In genomic region chr13:84191199-84191598, GRCh38 we compare ENCODE assay signal across 26 cellular contexts.
"Had no signal": no experiment of that assay in that cellular context is flagged by ENCODE, and none has a peak within 500 bp of the region (broad histone marks: within the 10 kb centered on the region; RNA-seq: fewer than 3 reads in every experiment).

No MANE protein-coding gene starts in this region.

- H3K4me1 Mint-ChIP-seq: central memory CD8-positive, alpha-beta T cell; nephron had no signal

- DNase-seq: activated CD4-positive, alpha-beta T cell treated with anti-CD3 and anti-CD28 coated beads for 1 hour; activated CD4-positive, alpha-beta T cell treated with anti-CD3 and anti-CD28 coated beads, Interleukin-2, amount 50 U/mL, for 4 hours; activated CD8-positive, alpha-beta memory T cell treated with anti-CD3 and anti-CD28 coated beads, Interleukin-2, amount 50 U/mL, for 48 hours; activated naive CD4-positive, alpha-beta T cell; activated T-cell treated with anti-CD3 and anti-CD28 coated beads, Interleukin-2, amount 50 U/mL, for 4 hours; colonic mucosa; dorsolateral prefrontal cortex; effector memory CD8-positive, alpha-beta T cell; gastrocnemius medialis; hippocampal formation; left ventricle myocardium superior; mammary epithelial cell; occipital lobe; posterior cingulate gyrus; stimulated activated CD4-positive, alpha-beta T cell treated with anti-CD3 and anti-CD28 coated beads, Interleukin-4, amount 100 ng/mL, for 24 hours; stimulated activated naive CD4-positive, alpha-beta T cell treated with Interleukin-2 at 50 U/mL for 16 hours had no signal

- FAIRE-seq: endothelial cell of umbilical vein, islet of Langerhans had no signal

- H3K9me3 ChIP-seq: breast epithelium, colonic mucosa, gastrocnemius medialis had no signal

- H3K9me3 Mint-ChIP-seq: central memory CD8-positive, alpha-beta T cell; effector memory CD8-positive, alpha-beta T cell; nephron; type B pancreatic cell had no signal

- H3K4me3 ChIP-seq: breast epithelium, colonic mucosa, dorsolateral prefrontal cortex, gastrocnemius medialis, thoracic aorta had no signal

- H3K4me1 ChIP-seq: breast epithelium, colonic mucosa, gastrocnemius medialis had no signal

- H3K27me3 ChIP-seq: breast epithelium, colonic mucosa, dorsolateral prefrontal cortex, gastrocnemius medialis had no signal

- H3K36me3 ChIP-seq: breast epithelium, colonic mucosa, gastrocnemius medialis, thoracic aorta had no signal

- H3K36me3 Mint-ChIP-seq: activated naive CD8-positive, alpha-beta T cell; type B pancreatic cell had no signal

- H3K27ac ChIP-seq: breast epithelium, colonic mucosa, dorsolateral prefrontal cortex, gastrocnemius medialis, thoracic aorta had no signal

- H3K27ac Mint-ChIP-seq: activated naive CD8-positive, alpha-beta T cell; activated T-helper 2 cell treated with anti-CD3 and anti-CD28 coated beads, Interferon-gamma antibody, Interleukin-2, Interleukin-4, amounts not matched to agents 10 μg/mL and 5 μg/mL and 100 μg/mL, durations not matched to agents 14 hours and 24 hours and 36 hours; effector memory CD8-positive, alpha-beta T cell; nephron; T-helper 2 cell treated with Interferon-gamma antibody and Interleukin-4, amounts not matched to agents 5 μg/mL and 100 μg/mL, for 36 hours; type B pancreatic cell had no signal

- H3K27me3 Mint-ChIP-seq: activated naive CD8-positive, alpha-beta T cell; central memory CD8-positive, alpha-beta T cell; effector memory CD8-positive, alpha-beta T cell; type B pancreatic cell had no signal

- H3K4me3 Mint-ChIP-seq: activated naive CD8-positive, alpha-beta T cell; activated T-cell treated with anti-CD3 and anti-CD28 coated beads, Interleukin-2, amount 50 U/mL, for 4 hours; central memory CD8-positive, alpha-beta T cell; effector memory CD8-positive, alpha-beta T cell; nephron; T-helper 2 cell treated with Interferon-gamma antibody and Interleukin-4, amounts not matched to agents 5 μg/mL and 100 μg/mL, for 36 hours; type B pancreatic cell had no signal
